In genomic region chr18:64110692-64111480, GRCh38 we compare ENCODE assay signal across 15 cellular contexts. TPM values are rescaled to one million over a fixed set of nuclear protein-coding genes. Genes with fewer than 3 reads are reported as not detected.
DNase-seq lines count a peak whose midpoint lies in the region; FAIRE-seq and TF ChIP-seq lines count a peak whose summit lies in the region.
"Had no signal": no experiment of that assay in that cellular context is flagged by ENCODE, and none has a peak within 500 bp of the region (broad histone marks: within the 10 kb centered on the region; RNA-seq: fewer than 3 reads in every experiment).

No MANE protein-coding gene starts in this region.

- TF ChIP-seq CTCF in D721Med (IDR thresholded peaks at IDR 0.05; ENCODE audit: insufficient read depth, missing control alignments), result no peak

- H3K9ac ChIP-seq in endocrine pancreas (ENCODE audit: control insufficient read depth, insufficient read depth, low read length), result no peak overlapping the region

- H3K4me3 ChIP-seq in endocrine pancreas (ENCODE audit: control insufficient read depth, insufficient read depth, low read length) (peak overlapping the region; percentile 38), small intestine (ENCODE audit: low read depth in 1 of 2, low read length in 2 of 2) (no peak overlapping the region)
- H3K4me3 ChIP-seq: psoas muscle, tibial nerve had no signal

- WGBS in small intestine, 3 donors, result 51 to 69% (median 58%) methylated on average over 7 of the region's 7 CpGs

- no peak overlapping the region for H3K27ac ChIP-seq in small intestine (ENCODE audit: low read depth in 1 of 2, low read length in 1 of 2)
- H3K27ac ChIP-seq: psoas muscle, tibial nerve had no signal

- H3K9me3 ChIP-seq in endocrine pancreas (ENCODE audit: control insufficient read depth, low read length), result no peaks in the 10 kb centered on the region
- H3K9me3 ChIP-seq in small intestine (ENCODE audit: control insufficient read depth, low read depth), result no peaks in the 10 kb centered on the region
- H3K9me3 ChIP-seq: psoas muscle, tibial nerve had no signal

- FAIRE-seq in D721Med (lab: Jason Lieb, UNC) (peak; percentile 100), HTR-8/SVneo (lab: Jason Lieb, UNC) (no peak), small intestine (lab: Jason Lieb, UNC) (no peak)

- peaks cover 6% of the 10 kb centered on the region for H3K4me1 ChIP-seq in endocrine pancreas (ENCODE audit: control insufficient read depth, insufficient read depth, low read length)
- H3K4me1 ChIP-seq in small intestine (ENCODE audit: control insufficient read depth in 2 of 2, insufficient read depth in 1 of 2, low read depth in 1 of 2, low read length in 1 of 2), result no peaks in the 10 kb centered on the region
- H3K4me1 ChIP-seq: psoas muscle, tibial nerve had no signal

- H3K27me3 ChIP-seq in endocrine pancreas (ENCODE audit: control insufficient read depth, insufficient read depth, low read length) (no peaks in the 10 kb centered on the region), small intestine (ENCODE audit: control insufficient read depth in 2 of 2, insufficient read depth in 2 of 2, low read length in 2 of 2) (no peaks in the 10 kb centered on the region)
- H3K27me3 ChIP-seq: tibial nerve had no signal

- H3K36me3 ChIP-seq in endocrine pancreas (ENCODE audit: control insufficient read depth, insufficient read depth, low read length), result no peaks in the 10 kb centered on the region
- no peaks in the 10 kb centered on the region for H3K36me3 ChIP-seq in small intestine (ENCODE audit: control insufficient read depth in 2 of 2, insufficient read depth in 2 of 2, low read length in 2 of 2)
- H3K36me3 ChIP-seq: tibial nerve had no signal

- peak; percentile 59 for DNase-seq in D721Med (ENCODE audit: insufficient read length, low spot score)
- peak; percentile 3 for DNase-seq in HTR-8/SVneo (ENCODE audit: insufficient read length, low spot score)
- DNase-seq in NCI-H69 (lab: John Stamatoyannopoulos, UW), result peak; percentile 91
- no peak for DNase-seq in HK-2 (ENCODE audit: unreplicated experiment)
- DNase-seq in small intestine, result no peak
- no peak for DNase-seq in middle frontal gyrus (ENCODE audit: extremely low spot score, low spot score)
- no peak for DNase-seq in amniotic stem cell (lab: John Stamatoyannopoulos, UW)
- DNase-seq: activated CD4-positive, alpha-beta T cell treated with anti-CD3 and anti-CD28 coated beads for 1 hour; activated naive CD8-positive, alpha-beta T cell treated with anti-CD3 and anti-CD28 coated beads for 36 hours; activated T-cell treated with anti-CD3 and anti-CD28 coated beads for 4 hours; NCI-H2081 treated with DMSO at 0.1 percent for 48 hours; psoas muscle; stimulated activated CD4-positive, alpha-beta T cell treated with anti-CD3 and anti-CD28 coated beads, Interleukin-2, amount 100 ng/mL, for 24 hours had no signal

RNA-seq across cellular contexts. Expression of gene LINC00305, which starts 38.0 kb away (rescaled TPM):
- polyA plus RNA-seq in small intestine, result not detected
- polyA plus RNA-seq: psoas muscle had no signal

Comparison
In these comparisons a context has a peak if more than half of its experiments do, and no peak if none do; other contexts are left out.
1. DNase-seq: peak in D721Med (single experiment), HTR-8/SVneo (single experiment) and NCI-H69 (single experiment); none in HK-2 (single experiment), small intestine (single experiment), middle frontal gyrus (single experiment) and amniotic stem cell (single experiment).